In the genomic region with DNA sequence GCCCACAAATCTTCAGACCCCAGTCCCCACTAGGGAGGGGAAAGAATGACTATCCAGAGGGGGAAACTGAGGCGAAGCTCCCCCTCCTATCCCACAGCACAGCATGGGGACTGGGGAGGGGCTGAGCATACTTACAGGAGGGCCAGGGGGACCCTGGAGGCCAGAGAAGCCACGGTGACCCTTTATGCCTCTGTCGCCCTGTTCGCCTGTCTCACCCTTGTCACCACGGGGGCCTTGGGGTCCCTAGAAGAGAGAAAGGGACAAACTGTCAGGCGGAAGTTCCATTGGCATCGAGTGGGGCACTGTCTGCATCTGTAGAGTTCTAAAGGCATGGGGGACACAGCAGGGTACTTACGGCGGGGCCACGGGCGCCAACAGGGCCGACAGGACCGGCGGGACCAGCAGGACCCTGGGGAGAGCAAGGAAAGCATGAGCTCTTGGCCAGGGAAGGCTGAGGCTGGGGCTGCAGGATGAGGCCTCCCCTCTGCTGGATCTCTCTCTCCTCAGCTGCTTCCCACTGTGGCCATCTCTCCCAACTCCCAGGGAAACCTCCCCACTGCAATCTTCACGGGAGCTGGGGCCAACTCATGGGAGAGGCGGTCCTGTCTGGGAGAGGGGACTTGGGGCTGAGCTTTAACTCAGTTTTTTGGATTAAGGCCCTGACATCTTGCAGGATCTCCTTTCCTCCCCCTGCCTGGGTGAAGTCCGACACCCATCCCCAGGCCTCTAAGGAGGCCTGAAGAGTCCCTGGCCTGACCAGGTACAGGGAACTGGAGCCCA, we compare ENCODE assay signal across 21 cellular contexts. TPM values are rescaled to one million over a fixed set of nuclear protein-coding genes. Genes with fewer than 3 reads are reported as not detected.
DNase-seq lines count a peak whose midpoint lies in the region; TF ChIP-seq lines count a peak whose summit lies in the region.
"Had no signal": no experiment of that assay in that cellular context is flagged by ENCODE, and none has a peak within 500 bp of the region (broad histone marks: within the 10 kb centered on the region; RNA-seq: fewer than 3 reads in every experiment).

No MANE protein-coding gene starts in this region.

- TF ChIP-seq POLR2A in thyroid gland (IDR thresholded peaks at IDR 0.05), result no peak

- WGBS in hepatocyte (ENCODE audit: low lambda C conversion rate, missing lambda C conversion rate), result 88% methylated on average over 17 of the region's 17 CpGs
- WGBS in smooth muscle cell (ENCODE audit: low lambda C conversion rate), result 72% methylated on average over 17 of the region's 17 CpGs
- WGBS in thyroid gland, 2 donors, result 77 to 96% methylated on average over 16 of the region's 17 CpGs

- H3F3A ChIP-seq in smooth muscle cell (ENCODE audit: low read depth), result peaks cover 79% of the 10 kb centered on the region

- peaks cover 95% of the 10 kb centered on the region for H3K36me3 ChIP-seq in brain microvascular endothelial cell (replicated peaks)
- H3K36me3 ChIP-seq in hepatocyte (replicated peaks; ENCODE audit: insufficient read depth, low read depth), result no peaks in the 10 kb centered on the region
- H3K36me3 ChIP-seq in smooth muscle cell (ENCODE audit: low read depth), result peaks cover 8% of the 10 kb centered on the region
- H3K36me3 ChIP-seq in thyroid gland, result peaks cover 0 to 13% of the 10 kb centered on the region in 2 donors
- H3K36me3 ChIP-seq: colonic mucosa had no signal

- TF ChIP-seq CTCF in brain microvascular endothelial cell (IDR thresholded peaks at IDR 0.05; ENCODE audit: low read depth, low read length, missing control alignments), result no peak
- no peak for TF ChIP-seq CTCF in hepatocyte (IDR thresholded peaks at IDR 0.05; ENCODE audit: poor library complexity)
- TF ChIP-seq CTCF in smooth muscle cell (IDR thresholded peaks at IDR 0.05; ENCODE audit: borderline replicate concordance, insufficient read depth, poor library complexity, severe bottlenecking), result no peak
- TF ChIP-seq CTCF in thyroid gland (IDR thresholded peaks at IDR 0.05), result no peak

- in situ Hi-C loops in brain microvascular endothelial cell (cut with HindIII; ENCODE audit: low pct_ligation_motif_present, low sequenced_read_pairs), result no loop called here

- H3K4me3 ChIP-seq in brain microvascular endothelial cell (ENCODE audit: low read depth, low read length) (no peak overlapping the region), hepatocyte (no peak overlapping the region), smooth muscle cell (no peak overlapping the region), thyroid gland (replicated peaks in 1 of 3) (no peak overlapping the region)
- H3K4me3 ChIP-seq: colonic mucosa, MG63, testis had no signal

- intact Hi-C loops in thyroid gland (cut with DNase I), result no loop called here

- DNase-seq in GM04504 (ENCODE audit: low read depth) (peak; percentile 61), brain microvascular endothelial cell (no peak), hepatocyte (ENCODE audit: low spot score) (no peak), smooth muscle cell (lab: John Stamatoyannopoulos, UW; ENCODE audit: unreplicated experiment) (no peak), occipital lobe (lab: John Stamatoyannopoulos, UW) (no peak), NCI-H1694 (lab: John Stamatoyannopoulos, UW) (no peak), thyroid gland (no peak)
- no peak for DNase-seq in activated CD4-positive, alpha-beta T cell treated with anti-CD3 and anti-CD28 coated beads for 1 hour
- DNase-seq: activated naive CD4-positive, alpha-beta T cell; activated T-cell treated with anti-CD3 and anti-CD28 coated beads for 4 hours; anterior cingulate cortex; colonic mucosa; DMS79 treated with DMSO at 0.1 percent for 48 hours; MG63; NCI-H2029; NCI-H446; stimulated activated CD4-positive, alpha-beta T cell treated with anti-CD3 and anti-CD28 coated beads, Interleukin-12 subunit alpha, Interleukin-12 subunit beta, amount 100 ng/mL, for 4 hours; T-cell; testis had no signal

- peak overlapping the region; percentile 41 for H3K27ac ChIP-seq in brain microvascular endothelial cell
- peak overlapping the region; percentile 67 for H3K27ac ChIP-seq in hepatocyte
- H3K27ac ChIP-seq in smooth muscle cell (ENCODE audit: low read depth), result peak overlapping the region; percentile 99
- H3K27ac ChIP-seq in thyroid gland, result no peak overlapping the region
- H3K27ac ChIP-seq: colonic mucosa, testis had no signal

- H3K9me2 ChIP-seq in hepatocyte (replicated peaks; ENCODE audit: insufficient read depth), result no peaks in the 10 kb centered on the region

- no peaks in the 10 kb centered on the region for H3K27me3 ChIP-seq in brain microvascular endothelial cell (replicated peaks)
- H3K27me3 ChIP-seq in hepatocyte, result no peaks in the 10 kb centered on the region
- H3K27me3 ChIP-seq in smooth muscle cell (ENCODE audit: low read depth), result no peaks in the 10 kb centered on the region
- no peaks in the 10 kb centered on the region for H3K27me3 ChIP-seq in thyroid gland
- H3K27me3 ChIP-seq: colonic mucosa, MG63, testis had no signal

- H3K9me3 ChIP-seq in hepatocyte (ENCODE audit: low read depth) (no peaks in the 10 kb centered on the region), smooth muscle cell (replicated peaks; ENCODE audit: low read depth) (no peaks in the 10 kb centered on the region), thyroid gland (no peaks in the 10 kb centered on the region)
- H3K9me3 ChIP-seq: colonic mucosa, MG63, testis had no signal

- H3K4me1 ChIP-seq in hepatocyte (ENCODE audit: insufficient read depth) (no peaks in the 10 kb centered on the region), smooth muscle cell (ENCODE audit: low read depth) (peaks cover 8% of the 10 kb centered on the region), thyroid gland (no peaks in the 10 kb centered on the region)
- H3K4me1 ChIP-seq: colonic mucosa, testis had no signal

- H2AFZ ChIP-seq in hepatocyte (no peak overlapping the region), smooth muscle cell (ENCODE audit: low read depth) (no peak overlapping the region)

- H3K4me2 ChIP-seq in hepatocyte (no peak overlapping the region), smooth muscle cell (no peak overlapping the region)

- H4K20me1 ChIP-seq in hepatocyte (ENCODE audit: insufficient read depth, poor library complexity, severe bottlenecking) (peaks cover 61% of the 10 kb centered on the region), smooth muscle cell (ENCODE audit: low read depth) (peaks cover 100% of the 10 kb centered on the region)

- H3K9ac ChIP-seq in smooth muscle cell (ENCODE audit: low read depth), result no peak overlapping the region

- H3K79me2 ChIP-seq in hepatocyte (peaks cover 4% of the 10 kb centered on the region), smooth muscle cell (ENCODE audit: low read depth) (peaks cover 9% of the 10 kb centered on the region)

RNA-seq across cellular contexts. Expression of a gene that starts 13.5 kb away (rescaled TPM):
- total RNA-seq in hepatocyte (351 and 1,063 TPM in 2 replicates), smooth muscle cell (3,848 and 4,141 TPM in 2 replicates), occipital lobe (17.6 TPM), thyroid gland (10 to 100 TPM; 12.2 to 57.3 (median 18.5) TPM)
- polyA plus RNA-seq in hepatocyte (5,822 and 6,071 TPM in 2 replicates), smooth muscle cell (18,306 and 25,649 TPM in 2 replicates)

RNA-seq across cellular contexts. Expression of a gene that starts 22.1 kb away (rescaled TPM):
- total RNA-seq in hepatocyte (0.37 TPM in 1 of 2 replicates, not detected in the other), smooth muscle cell (0.99 TPM in 1 of 2 replicates, not detected in the other), occipital lobe (not detected), thyroid gland (1 to 10 TPM in 1 of 4 donors, not detected in 3; 2.0 TPM)
- polyA plus RNA-seq in hepatocyte (0.83 and 2.2 TPM in 2 replicates), smooth muscle cell (1.4 and 2.1 TPM in 2 replicates)
- total RNA-seq: endothelial cell of umbilical vein, progenitor cell of endocrine pancreas had no signal
- polyA plus RNA-seq: endothelial cell of umbilical vein had no signal

RNA-seq across cellular contexts. Expression of a gene that starts 37.5 kb away (rescaled TPM):
- total RNA-seq in hepatocyte (22.5 and 26.2 TPM in 2 replicates), smooth muscle cell (20.8 and 21.8 TPM in 2 replicates), occipital lobe (69.9 TPM), thyroid gland (10 to 100 TPM; 28.6 to 37.2 (median 31.9) TPM)
- polyA plus RNA-seq in hepatocyte (5.1 and 6.7 TPM in 2 replicates), smooth muscle cell (6.7 and 10.2 TPM in 2 replicates)

RNA-seq across cellular contexts. Expression of a gene that starts 58.0 kb away (rescaled TPM):
- 2.4 and 3.1 TPM in 2 replicates for total RNA-seq in hepatocyte
- polyA plus RNA-seq in hepatocyte, result 3.1 and 4.2 TPM in 2 replicates
- 6.3 and 39.1 TPM in 2 replicates for total RNA-seq in smooth muscle cell
- polyA plus RNA-seq in smooth muscle cell, result 13.7 and 21.1 TPM in 2 replicates
- 21.5 TPM for total RNA-seq in occipital lobe
- under 1 TPM; 0.24 to 0.81 (median 0.58) TPM for total RNA-seq in thyroid gland

Comparison
In these comparisons a context has a peak if more than half of its experiments do, and no peak if none do; other contexts are left out.
1. H3K27ac ChIP-seq: peak in brain microvascular endothelial cell (single experiment), hepatocyte (single experiment) and smooth muscle cell (single experiment); none in thyroid gland (0 of 3).